ENCODE assay signal across 8 cellular contexts in the genomic region with DNA sequence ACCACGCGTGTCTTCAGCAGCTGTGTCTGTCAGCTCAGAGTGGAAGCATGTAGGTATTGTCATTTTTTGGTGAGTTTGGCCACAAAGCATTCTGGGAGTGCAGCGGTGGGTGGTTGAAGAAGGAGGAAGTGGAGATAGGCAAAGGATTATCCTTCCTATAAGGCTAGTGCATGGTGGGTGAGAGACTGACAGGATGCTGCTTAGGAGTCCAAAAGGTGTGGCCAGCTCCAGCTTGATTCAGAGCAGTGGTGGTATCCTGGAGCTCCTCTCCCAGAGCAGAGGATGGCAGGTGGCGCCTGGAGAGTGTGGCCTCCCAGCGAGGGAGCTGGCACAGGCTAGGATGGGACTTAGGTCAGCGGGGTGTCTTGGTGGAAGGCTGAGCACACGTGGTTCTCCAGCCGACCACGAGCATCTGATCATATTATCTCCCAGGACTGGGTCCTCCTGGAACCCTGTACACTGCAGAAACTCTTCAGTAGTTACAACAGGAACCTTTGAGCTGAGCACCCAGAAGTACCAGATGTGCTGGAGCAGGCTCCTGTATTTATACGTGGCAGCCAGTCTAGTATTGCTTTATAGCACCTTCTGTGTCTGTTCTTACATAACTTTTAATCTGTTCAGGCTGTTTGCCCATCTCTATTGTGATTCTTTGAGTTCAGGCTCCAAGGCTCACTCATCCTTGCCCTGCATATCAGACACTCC. TPM values are rescaled to one million over a fixed set of nuclear protein-coding genes. Genes with fewer than 3 reads are reported as not detected.
DNase-seq lines count a peak whose midpoint lies in the region; ATAC-seq and TF ChIP-seq lines count a peak whose summit lies in the region.

No MANE protein-coding gene starts in this region.

- no peak for TF ChIP-seq CTCF in brain microvascular endothelial cell (IDR thresholded peaks at IDR 0.05; ENCODE audit: low read depth, low read length, missing control alignments)
- no peak for TF ChIP-seq CTCF in tibial artery (IDR thresholded peaks at IDR 0.05)

- peak overlapping the region in 4 of 8 donors; percentile 1 to 23 (median 10) for H3K4me3 Mint-ChIP-seq in naive B cell

- no peaks in the 10 kb centered on the region for H3K9me3 Mint-ChIP-seq in naive B cell

- H3K36me3 ChIP-seq in brain microvascular endothelial cell (replicated peaks): peaks cover 6% of the 10 kb centered on the region
- H3K36me3 ChIP-seq in tibial artery: peaks cover 5 to 23% (median 11%) of the 10 kb centered on the region in 3 donors

- H3K27me3 Mint-ChIP-seq in naive B cell: no peaks in the 10 kb centered on the region

- H3K27ac Mint-ChIP-seq in naive B cell: peak overlapping the region in 5 of 6 donors; percentile 6 to 96 (median 37)

- in situ Hi-C loops in brain microvascular endothelial cell (cut with HindIII; ENCODE audit: low pct_ligation_motif_present, low sequenced_read_pairs): no loop called here

- H3K4me3 ChIP-seq in brain microvascular endothelial cell (ENCODE audit: low read depth, low read length) (no peak overlapping the region), tibial artery (no peak overlapping the region)

- peaks cover 0 to 5% of the 10 kb centered on the region in 2 donors for H3K36me3 Mint-ChIP-seq in naive B cell

- DNase-seq in AML-193 (lab: John Stamatoyannopoulos, UW) (peak; percentile 50 to 60), NOMO-1 treated with dmso at 0.1 percent for 144 hours (lab: John Stamatoyannopoulos, UW; ENCODE audit: unreplicated experiment) (peak; percentile 33), brain microvascular endothelial cell (peak; percentile 31), naive B cell (peak; percentile 57), tibial artery (no peak)

- intact Hi-C loops in tibial artery (cut with DNase I; ENCODE audit: low total_unique reads): loop anchor here (5.0 kb wide), 2 partner anchors 35 to 95 kb away; a partner anchor contains a TSS

- H3K27me3 ChIP-seq in brain microvascular endothelial cell (replicated peaks): no peaks in the 10 kb centered on the region
- H3K27me3 ChIP-seq in tibial artery: no peaks in the 10 kb centered on the region

- H3K27ac ChIP-seq in brain microvascular endothelial cell (peak overlapping the region; percentile 51), tibial artery (peak overlapping the region in 1 of 2 donors; percentile 70)

- H3K4me1 ChIP-seq in tibial artery: peaks cover 0 to 79% (median 55%) of the 10 kb centered on the region in 4 donors

- ATAC-seq in GM18498 (IDR thresholded peaks at IDR 0.05; ENCODE audit: unreplicated experiment): peak; percentile 43
- peak; percentile 91 to 95 for ATAC-seq in naive B cell (ENCODE audit: low read depth in 2 of 2)
- ATAC-seq in HG02981 (IDR thresholded peaks at IDR 0.05; ENCODE audit: unreplicated experiment): no peak
- no peak for ATAC-seq in GM19452 (IDR thresholded peaks at IDR 0.05; ENCODE audit: unreplicated experiment)

- peaks cover 47 to 66% (median 49%) of the 10 kb centered on the region in 3 donors for H3K4me1 Mint-ChIP-seq in naive B cell

- no peaks in the 10 kb centered on the region for H3K9me3 ChIP-seq in tibial artery

RNA-seq across cellular contexts. Expression of a gene that starts 29.6 kb away (rescaled TPM):
- 1 to 10 TPM; 2.0 to 9.5 (median 3.4) TPM for polyA plus RNA-seq in naive B cell (ENCODE audit: low read depth in 6 of 6)

RNA-seq across cellular contexts. Expression of a gene that starts 31.6 kb away (rescaled TPM):
- polyA plus RNA-seq in naive B cell (ENCODE audit: low read depth in 6 of 6): under 1 TPM in 3 of 6 donors, not detected in 3; 0.49 to 0.82 (median 0.63) TPM

RNA-seq across cellular contexts. Expression of a gene that starts 44.4 kb away (rescaled TPM):
- polyA plus RNA-seq in naive B cell (ENCODE audit: low read depth in 6 of 6): 10 to 100 TPM in 3 of 6 donors, 1 to 10 TPM in 3; 6.2 to 17.3 (median 9.5) TPM

RNA-seq across cellular contexts. Expression of a gene that starts 58.5 kb away (rescaled TPM):
- 100 to 1,000 TPM; 177 to 246 (median 194) TPM for polyA plus RNA-seq in naive B cell (ENCODE audit: low read depth in 6 of 6)

Comparison
In these comparisons a context has a peak if more than half of its experiments do, and no peak if none do; other contexts are left out.
1. DNase-seq: peak in AML-193 (2 of 2), NOMO-1 treated with dmso at 0.1 percent for 144 hours (single experiment), brain microvascular endothelial cell (single experiment) and naive B cell (single experiment); none in tibial artery (0 of 2).
2. ATAC-seq: peak in GM18498 (single experiment) and naive B cell (2 of 2); none in HG02981 (single experiment) and GM19452 (single experiment).